31 cellular contexts compared by ENCODE assay signal in genomic region chr14:102496331-102496691, GRCh38.
"Had no signal": no experiment of that assay in that cellular context is flagged by ENCODE, and none has a peak within 500 bp of the region (broad histone marks: within the 10 kb centered on the region; RNA-seq: fewer than 3 reads in every experiment).

No MANE protein-coding gene starts in this region.

- H3K27me3 Mint-ChIP-seq: activated B cell treated with CpG ODN at 0.5 μM for 24 hours; activated CD4-positive, alpha-beta memory T cell treated with anti-CD3 and anti-CD28 coated beads for 36 hours; activated CD8-positive, alpha-beta memory T cell treated with anti-CD3 and anti-CD28 coated beads, Interleukin-2, amount 10 ng/mL, durations not matched to agents 7 days and 5 days; activated naive CD4-positive, alpha-beta T cell treated with anti-CD3 and anti-CD28 coated beads, Interleukin-2, amount 50 U/mL, for 24 hours; activated naive CD8-positive, alpha-beta T cell treated with anti-CD3 and anti-CD28 coated beads for 36 hours; activated naive CD8-positive, alpha-beta T cell treated with anti-CD3 and anti-CD28 coated beads, Interleukin-2, amount 50 U/mL, for 24 hours; dendritic cell treated with granulocyte-macrophage colony-stimulating factor and Interleukin-4, amounts not matched to agents 40 ng/mL and 50 ng/mL, for 4 days had no signal

- H3K27me3 ChIP-seq: adrenal gland, body of pancreas, dorsolateral prefrontal cortex, foreskin keratinocyte, gastroesophageal sphincter had no signal

- H3K4me3 ChIP-seq: adrenal gland, body of pancreas, coronary artery, dorsolateral prefrontal cortex, gastroesophageal sphincter had no signal

- H3K27ac Mint-ChIP-seq: activated B cell treated with CpG ODN at 0.5 μM for 24 hours; activated CD4-positive, alpha-beta memory T cell treated with anti-CD3 and anti-CD28 coated beads for 36 hours; activated CD8-positive, alpha-beta memory T cell treated with anti-CD3 and anti-CD28 coated beads, Interleukin-2, amount 10 ng/mL, durations not matched to agents 7 days and 5 days; activated CD8-positive, alpha-beta T cell treated with anti-CD3 and anti-CD28 coated beads, Interleukin-2, amount 10 ng/mL, durations not matched to agents 7 days and 5 days; activated naive CD4-positive, alpha-beta T cell treated with anti-CD3 and anti-CD28 coated beads for 36 hours; activated naive CD4-positive, alpha-beta T cell treated with anti-CD3 and anti-CD28 coated beads, Interleukin-2, amount 50 U/mL, for 24 hours; activated naive CD8-positive, alpha-beta T cell treated with anti-CD3 and anti-CD28 coated beads for 36 hours; activated naive CD8-positive, alpha-beta T cell treated with anti-CD3 and anti-CD28 coated beads, Interleukin-2, amount 50 U/mL, for 24 hours; activated T-helper 1 cell treated with anti-CD3 and anti-CD28 coated beads, Interleukin-12 subunit alpha, Interleukin-12 subunit beta, Interleukin-2, Interleukin-4 antibody, amounts not matched to agents 30 ng/mL and 10 ng/mL and 1 ng/mL, durations not matched to agents 14 hours and 24 hours and 36 hours; activated T-helper 2 cell treated with anti-CD3 and anti-CD28 coated beads, Interferon-gamma antibody, Interleukin-2, Interleukin-4, amounts not matched to agents 10 μg/mL and 5 μg/mL and 100 μg/mL, durations not matched to agents 14 hours and 24 hours and 36 hours; dendritic cell treated with granulocyte-macrophage colony-stimulating factor and Interleukin-4, amounts not matched to agents 40 ng/mL and 50 ng/mL, for 4 days; endodermal cell had no signal

- DNase-seq: activated B cell treated with CpG ODN at 0.5 μM for 24 hours; activated CD4-positive, alpha-beta memory T cell treated with anti-CD3 and anti-CD28 coated beads for 36 hours; activated CD4-positive, alpha-beta T cell treated with anti-CD3 and anti-CD28 coated beads for 48 hours; activated CD8-positive, alpha-beta memory T cell treated with anti-CD3 and anti-CD28 coated beads, Interleukin-2, amount 10 ng/mL, durations not matched to agents 7 days and 5 days; activated CD8-positive, alpha-beta memory T cell treated with anti-CD3 and anti-CD28 coated beads, Interleukin-2, amount 50 U/mL, for 4 hours; activated CD8-positive, alpha-beta T cell treated with anti-CD3 and anti-CD28 coated beads, Interleukin-2, amount 10 ng/mL, durations not matched to agents 7 days and 5 days; activated effector memory CD4-positive, alpha-beta T cell treated with anti-CD3 and anti-CD28 coated beads, Interleukin-2, amount 50 U/mL, for 16 hours; activated naive CD4-positive, alpha-beta T cell treated with anti-CD3 and anti-CD28 coated beads for 36 hours; activated naive CD8-positive, alpha-beta T cell treated with anti-CD3 and anti-CD28 coated beads for 36 hours; activated naive CD8-positive, alpha-beta T cell treated with anti-CD3 and anti-CD28 coated beads, Interleukin-2, amount 50 U/mL, for 24 hours; activated T-cell treated with anti-CD3 and anti-CD28 coated beads, Interleukin-2, amount 50 U/mL, for 1 hour; activated T-cell treated with anti-CD3 and anti-CD28 coated beads, Interleukin-2, amount 50 U/mL, for 48 hours; adrenal gland; amygdala; body of pancreas; caudate nucleus; cerebellar nuclear complex; dorsolateral prefrontal cortex; effector memory CD4-positive, alpha-beta T cell; endodermal cell; foreskin keratinocyte; T-helper 2 cell had no signal

- H3K4me1 ChIP-seq: body of pancreas, foreskin keratinocyte had no signal

- H3K27ac ChIP-seq: adrenal gland, body of pancreas, coronary artery, foreskin keratinocyte, gastroesophageal sphincter, VCaP had no signal

- H3K4me1 Mint-ChIP-seq: activated B cell treated with CpG ODN at 0.5 μM for 24 hours; activated naive CD4-positive, alpha-beta T cell treated with anti-CD3 and anti-CD28 coated beads, Interleukin-2, amount 50 U/mL, for 24 hours; endodermal cell had no signal

- H3K9me3 ChIP-seq: adrenal gland, body of pancreas, gastroesophageal sphincter had no signal

- H3K36me3 Mint-ChIP-seq: activated naive CD4-positive, alpha-beta T cell treated with anti-CD3 and anti-CD28 coated beads, Interleukin-2, amount 50 U/mL, for 24 hours had no signal

- H3K9me3 Mint-ChIP-seq: activated B cell treated with CpG ODN at 0.5 μM for 24 hours; activated CD4-positive, alpha-beta memory T cell treated with anti-CD3 and anti-CD28 coated beads for 36 hours; activated naive CD4-positive, alpha-beta T cell treated with anti-CD3 and anti-CD28 coated beads for 36 hours; activated naive CD4-positive, alpha-beta T cell treated with anti-CD3 and anti-CD28 coated beads, Interleukin-2, amount 50 U/mL, for 24 hours; activated naive CD8-positive, alpha-beta T cell treated with anti-CD3 and anti-CD28 coated beads for 36 hours; activated naive CD8-positive, alpha-beta T cell treated with anti-CD3 and anti-CD28 coated beads, Interleukin-2, amount 50 U/mL, for 24 hours; activated T-helper 1 cell treated with anti-CD3 and anti-CD28 coated beads, Interleukin-12 subunit alpha, Interleukin-12 subunit beta, Interleukin-2, Interleukin-4 antibody, amounts not matched to agents 30 ng/mL and 10 ng/mL and 1 ng/mL, durations not matched to agents 14 hours and 24 hours and 36 hours; activated T-helper 2 cell treated with anti-CD3 and anti-CD28 coated beads, Interferon-gamma antibody, Interleukin-2, Interleukin-4, amounts not matched to agents 10 μg/mL and 5 μg/mL and 100 μg/mL, durations not matched to agents 14 hours and 24 hours and 36 hours; dendritic cell treated with granulocyte-macrophage colony-stimulating factor and Interleukin-4, amounts not matched to agents 40 ng/mL and 50 ng/mL, for 4 days; endodermal cell had no signal

- ATAC-seq: activated CD4-positive, CD25-positive, alpha-beta regulatory T cell treated with anti-CD3 and anti-CD28 coated beads, Interleukin-2, amount 50 U/mL, for 24 hours; activated CD8-positive, alpha-beta memory T cell treated with anti-CD3 and anti-CD28 coated beads, Interleukin-2, amount 10 ng/mL, durations not matched to agents 7 days and 5 days; activated CD8-positive, alpha-beta T cell treated with anti-CD3 and anti-CD28 coated beads, Interleukin-2, amount 10 ng/mL, durations not matched to agents 7 days and 5 days; activated naive CD8-positive, alpha-beta T cell treated with anti-CD3 and anti-CD28 coated beads, Interleukin-2, amount 50 U/mL, for 24 hours; body of pancreas; esophagus mucosa; foreskin keratinocyte; gastroesophageal sphincter had no signal

- H3K4me3 Mint-ChIP-seq: activated B cell treated with CpG ODN at 0.5 μM for 24 hours; activated CD4-positive, alpha-beta memory T cell treated with anti-CD3 and anti-CD28 coated beads for 36 hours; activated CD8-positive, alpha-beta memory T cell treated with anti-CD3 and anti-CD28 coated beads, Interleukin-2, amount 10 ng/mL, durations not matched to agents 7 days and 5 days; activated CD8-positive, alpha-beta T cell treated with anti-CD3 and anti-CD28 coated beads, Interleukin-2, amount 10 ng/mL, durations not matched to agents 7 days and 5 days; activated naive CD4-positive, alpha-beta T cell treated with anti-CD3 and anti-CD28 coated beads for 36 hours; activated naive CD4-positive, alpha-beta T cell treated with anti-CD3 and anti-CD28 coated beads, Interleukin-2, amount 50 U/mL, for 24 hours; activated naive CD8-positive, alpha-beta T cell treated with anti-CD3 and anti-CD28 coated beads for 36 hours; activated naive CD8-positive, alpha-beta T cell treated with anti-CD3 and anti-CD28 coated beads, Interleukin-2, amount 50 U/mL, for 24 hours; activated T-helper 1 cell treated with anti-CD3 and anti-CD28 coated beads, Interleukin-12 subunit alpha, Interleukin-12 subunit beta, Interleukin-2, Interleukin-4 antibody, amounts not matched to agents 30 ng/mL and 10 ng/mL and 1 ng/mL, durations not matched to agents 14 hours and 24 hours and 36 hours; dendritic cell treated with granulocyte-macrophage colony-stimulating factor and Interleukin-4, amounts not matched to agents 40 ng/mL and 50 ng/mL, for 4 days; endodermal cell had no signal
